In the genomic region with DNA sequence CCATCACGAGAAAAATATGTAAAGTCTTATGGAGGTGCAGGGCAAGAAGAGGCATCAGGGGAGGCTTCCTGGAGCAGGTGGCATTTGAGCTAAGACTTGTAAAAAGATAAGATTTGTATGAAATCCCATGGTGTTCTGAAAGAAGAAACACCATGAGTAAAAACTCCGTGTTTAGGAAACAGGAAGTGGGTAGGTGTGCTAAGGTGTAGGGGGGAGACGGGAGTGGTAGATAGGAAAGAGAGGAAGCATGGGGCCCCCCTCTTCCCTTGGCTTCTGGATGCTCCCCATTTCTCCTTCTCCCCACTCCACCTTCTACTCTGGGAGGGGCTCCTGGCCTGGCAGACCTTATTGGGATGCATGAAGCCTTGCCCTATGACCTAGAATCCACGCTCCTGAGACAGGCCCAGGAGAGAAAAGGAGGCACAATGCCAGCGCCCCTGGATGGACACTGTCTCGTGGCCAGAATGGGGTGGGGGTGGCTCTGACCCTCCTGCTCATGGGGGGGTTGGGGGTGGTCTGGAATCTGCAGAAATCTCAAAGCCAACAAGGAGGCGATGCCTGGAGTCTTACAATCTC, we compare ENCODE assay signal across 22 cellular contexts.
A peak's percentile ranks its signal among the peaks of the same experiment; 100 is the strongest.
DNase-seq lines count a peak whose midpoint lies in the region; TF ChIP-seq lines count a peak whose summit lies in the region.
"Had no signal": no experiment of that assay in that cellular context is flagged by ENCODE, and none has a peak within 500 bp of the region (broad histone marks: within the 10 kb centered on the region; RNA-seq: fewer than 3 reads in every experiment).

No MANE protein-coding gene starts in this region.

- H3K9ac ChIP-seq in endodermal cell (ENCODE audit: extremely low read depth, low read length, poor library complexity, severe bottlenecking): no peak overlapping the region

- CTCF ChIA-PET in activated CD4-positive, alpha-beta memory T cell treated with anti-CD3 and anti-CD28 coated beads, Interleukin-2, amount 10 ng/mL, durations not matched to agents 7 days and 5 days (lab: Charles Lee): no interaction called here
- CTCF ChIA-PET in activated CD4-positive, alpha-beta memory T cell treated with anti-CD3 and anti-CD28 coated beads for 36 hours (lab: Charles Lee): no interaction called here
- CTCF ChIA-PET in RWPE1 (lab: Yijun Ruan, JAX): interaction anchor here (0.6 kb wide), 1 partner anchor 264 kb away, joined by 3 read pairs; no protein-coding TSS in a partner anchor

- H3K27me3 Mint-ChIP-seq in activated CD4-positive, alpha-beta memory T cell treated with anti-CD3 and anti-CD28 coated beads, Interleukin-2, amount 10 ng/mL, durations not matched to agents 7 days and 5 days: peaks cover 2% of the 10 kb centered on the region
- H3K27me3 Mint-ChIP-seq in activated CD4-positive, alpha-beta memory T cell treated with anti-CD3 and anti-CD28 coated beads for 36 hours: peaks cover 2% of the 10 kb centered on the region
- peaks cover 56% of the 10 kb centered on the region for H3K27me3 Mint-ChIP-seq in endodermal cell (ENCODE audit: insufficient read depth)
- H3K27me3 Mint-ChIP-seq in type B pancreatic cell: no peaks in the 10 kb centered on the region

- no peaks in the 10 kb centered on the region for H3K9me3 ChIP-seq in endodermal cell (ENCODE audit: control insufficient read depth, low read length)
- H3K9me3 ChIP-seq: HAP-1 had no signal

- TF ChIP-seq CTCF in endodermal cell (conservative IDR thresholded peaks at IDR 0.05) (no peak), type B pancreatic cell (conservative IDR thresholded peaks at IDR 0.05) (no peak), RWPE1 (conservative IDR thresholded peaks at IDR 0.05; ENCODE audit: low read depth) (no peak)

- peaks cover 24% of the 10 kb centered on the region for H3K27me3 ChIP-seq in endodermal cell (ENCODE audit: control insufficient read depth, insufficient read depth, low read length, poor library complexity, severe bottlenecking)

- H3K9me3 Mint-ChIP-seq in activated CD4-positive, alpha-beta memory T cell treated with anti-CD3 and anti-CD28 coated beads, Interleukin-2, amount 10 ng/mL, durations not matched to agents 7 days and 5 days: peaks cover 9% of the 10 kb centered on the region
- peaks cover 6% of the 10 kb centered on the region for H3K9me3 Mint-ChIP-seq in activated CD4-positive, alpha-beta memory T cell treated with anti-CD3 and anti-CD28 coated beads for 36 hours
- H3K9me3 Mint-ChIP-seq in endodermal cell: peaks cover 17% of the 10 kb centered on the region
- peaks cover 14% of the 10 kb centered on the region for H3K9me3 Mint-ChIP-seq in type B pancreatic cell

- no peaks in the 10 kb centered on the region for H3K4me1 ChIP-seq in endodermal cell (ENCODE audit: control insufficient read depth, insufficient read depth, low read length)
- H3K4me1 ChIP-seq: HAP-1 had no signal

- H3K36me3 Mint-ChIP-seq in activated CD4-positive, alpha-beta memory T cell treated with anti-CD3 and anti-CD28 coated beads, Interleukin-2, amount 10 ng/mL, durations not matched to agents 7 days and 5 days (ENCODE audit: low read depth): peaks cover 16% of the 10 kb centered on the region
- H3K36me3 Mint-ChIP-seq in activated CD4-positive, alpha-beta memory T cell treated with anti-CD3 and anti-CD28 coated beads for 36 hours: no peaks in the 10 kb centered on the region
- peaks cover 4% of the 10 kb centered on the region for H3K36me3 Mint-ChIP-seq in endodermal cell (ENCODE audit: low read depth)
- H3K36me3 Mint-ChIP-seq in type B pancreatic cell: peaks cover 13% of the 10 kb centered on the region

- H3K36me3 ChIP-seq in endodermal cell (ENCODE audit: control insufficient read depth, insufficient read depth, low read length): no peaks in the 10 kb centered on the region
- H3K36me3 ChIP-seq: HAP-1 had no signal

- peaks cover 16% of the 10 kb centered on the region for H3K4me1 Mint-ChIP-seq in activated CD4-positive, alpha-beta memory T cell treated with anti-CD3 and anti-CD28 coated beads, Interleukin-2, amount 10 ng/mL, durations not matched to agents 7 days and 5 days
- peaks cover 9% of the 10 kb centered on the region for H3K4me1 Mint-ChIP-seq in activated CD4-positive, alpha-beta memory T cell treated with anti-CD3 and anti-CD28 coated beads for 36 hours (ENCODE audit: low read depth)
- H3K4me1 Mint-ChIP-seq in endodermal cell (peaks cover 8% of the 10 kb centered on the region), type B pancreatic cell (ENCODE audit: unreplicated experiment) (peaks cover 9% of the 10 kb centered on the region)

- intact Hi-C loops in activated CD4-positive, alpha-beta memory T cell treated with anti-CD3 and anti-CD28 coated beads for 36 hours (cut with micrococcal nuclease): no loop called here

- H3K27ac ChIP-seq in endodermal cell (ENCODE audit: low read depth, low read length): no peak overlapping the region
- no peak overlapping the region for H3K27ac ChIP-seq in RWPE1
- H3K27ac ChIP-seq: 22Rv1, C4-2B had no signal

- H3K4me3 ChIP-seq in Jurkat, Clone E6-1 (ENCODE audit: low read length): no peak overlapping the region
- H3K4me3 ChIP-seq in endodermal cell (ENCODE audit: low read length): no peak overlapping the region
- H3K4me3 ChIP-seq: HAP-1 had no signal

- no peak for DNase-seq in activated CD4-positive, alpha-beta memory T cell treated with anti-CD3 and anti-CD28 coated beads, Interleukin-2, amount 10 ng/mL, durations not matched to agents 7 days and 5 days
- DNase-seq in activated CD4-positive, alpha-beta memory T cell treated with anti-CD3 and anti-CD28 coated beads for 36 hours: no peak
- peak; percentile 27 for DNase-seq in Jurkat, Clone E6-1 (ENCODE audit: low read depth, low spot score)
- DNase-seq in endodermal cell: peak; percentile 26
- peak; percentile 52 for DNase-seq in type B pancreatic cell (ENCODE audit: extremely low spot score, unreplicated experiment)
- no peak for DNase-seq in pons (ENCODE audit: low spot score)
- no peak for DNase-seq in RWPE1 (ENCODE audit: low spot score)
- DNase-seq: DMS53, GOT3, HFFc6, KG1, MM.1S, NCI-H2029, NCI-H226, NCI-H510A, NCI-H69, RPMI8226, SHP77 had no signal

- 85 to 100% methylated on average over 2 to 7 of the region's 7 CpGs for WGBS in endodermal cell (ENCODE audit: insufficient coverage in 1 of 2, insufficient read length in 1 of 2), 2 experiments

- H3K27ac Mint-ChIP-seq in activated CD4-positive, alpha-beta memory T cell treated with anti-CD3 and anti-CD28 coated beads, Interleukin-2, amount 10 ng/mL, durations not matched to agents 7 days and 5 days: peak overlapping the region; percentile 33
- H3K27ac Mint-ChIP-seq in activated CD4-positive, alpha-beta memory T cell treated with anti-CD3 and anti-CD28 coated beads for 36 hours: no peak overlapping the region
- H3K27ac Mint-ChIP-seq in endodermal cell (no peak overlapping the region), type B pancreatic cell (peak overlapping the region; percentile 38)
- H3K27ac Mint-ChIP-seq: B cell, HFFc6 had no signal

- no peak overlapping the region for H3K4me3 Mint-ChIP-seq in activated CD4-positive, alpha-beta memory T cell treated with anti-CD3 and anti-CD28 coated beads, Interleukin-2, amount 10 ng/mL, durations not matched to agents 7 days and 5 days
- no peak overlapping the region for H3K4me3 Mint-ChIP-seq in activated CD4-positive, alpha-beta memory T cell treated with anti-CD3 and anti-CD28 coated beads for 36 hours
- no peak overlapping the region for H3K4me3 Mint-ChIP-seq in endodermal cell
- H3K4me3 Mint-ChIP-seq in type B pancreatic cell: no peak overlapping the region
- H3K4me3 Mint-ChIP-seq: HFFc6 had no signal

- POLR2A ChIA-PET in activated CD4-positive, alpha-beta memory T cell treated with anti-CD3 and anti-CD28 coated beads, Interleukin-2, amount 10 ng/mL, durations not matched to agents 7 days and 5 days (lab: Charles Lee): no interaction called here
- POLR2A ChIA-PET in activated CD4-positive, alpha-beta memory T cell treated with anti-CD3 and anti-CD28 coated beads for 36 hours (lab: Charles Lee): no interaction called here
- POLR2A ChIA-PET in RWPE1 (lab: Yijun Ruan, JAX; ENCODE audit: low non-redundant PET): no interaction called here

Comparison
In these comparisons a context has a peak if more than half of its experiments do, and no peak if none do; other contexts are left out.
1. H3K27ac Mint-ChIP-seq: peak in activated CD4-positive, alpha-beta memory T cell treated with anti-CD3 and anti-CD28 coated beads, Interleukin-2, amount 10 ng/mL, durations not matched to agents 7 days and 5 days (single experiment) and type B pancreatic cell (single experiment); none in activated CD4-positive, alpha-beta memory T cell treated with anti-CD3 and anti-CD28 coated beads for 36 hours (single experiment) and endodermal cell (single experiment).
2. DNase-seq: peak in Jurkat, Clone E6-1 (single experiment), endodermal cell (single experiment) and type B pancreatic cell (single experiment); none in activated CD4-positive, alpha-beta memory T cell treated with anti-CD3 and anti-CD28 coated beads, Interleukin-2, amount 10 ng/mL, durations not matched to agents 7 days and 5 days (single experiment), activated CD4-positive, alpha-beta memory T cell treated with anti-CD3 and anti-CD28 coated beads for 36 hours (single experiment), pons (single experiment) and RWPE1 (single experiment).